In the genomic region with DNA sequence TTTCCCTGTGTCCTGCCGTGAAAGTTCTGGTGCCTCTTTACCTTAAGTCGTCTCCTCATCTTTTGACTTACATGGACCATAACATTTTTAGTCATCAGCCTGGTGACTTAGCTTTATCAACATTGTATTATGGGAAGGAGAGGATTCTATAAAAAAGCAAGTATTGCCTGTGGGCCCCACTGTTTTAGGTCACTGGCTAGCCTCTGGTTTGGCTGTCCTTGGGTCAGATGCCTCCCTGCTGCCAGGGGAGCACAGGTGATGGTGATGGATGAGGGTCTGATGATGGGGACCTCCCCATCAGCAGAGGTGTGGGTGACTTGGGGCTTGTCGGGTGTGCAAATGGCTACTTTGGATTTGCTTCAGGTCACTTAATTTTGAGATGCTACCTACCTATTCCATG, we compare ENCODE assay signal across 16 cellular contexts. TPM values are rescaled to one million over a fixed set of nuclear protein-coding genes. Genes with fewer than 3 reads are reported as not detected.
DNase-seq lines count a peak whose midpoint lies in the region; ATAC-seq, FAIRE-seq and TF ChIP-seq lines count a peak whose summit lies in the region.
"Had no signal": no experiment of that assay in that cellular context is flagged by ENCODE, and none has a peak within 500 bp of the region (broad histone marks: within the 10 kb centered on the region; RNA-seq: fewer than 3 reads in every experiment).

No MANE protein-coding gene starts in this region.

- peaks cover 66 to 90% (median 82%) of the 10 kb centered on the region in 3 donors for H3K4me1 Mint-ChIP-seq in CD8-positive, alpha-beta memory T cell
- H3K4me1 Mint-ChIP-seq in WTC11: peaks cover 55% of the 10 kb centered on the region
- H3K4me1 Mint-ChIP-seq in naive thymus-derived CD4-positive, alpha-beta T cell: peaks cover 46 to 94% (median 80%) of the 10 kb centered on the region in 7 donors
- H3K4me1 Mint-ChIP-seq in stimulated activated memory B cell treated with anti-CD40 and anti-IgM and Interleukin-4, amounts not matched to agents 10 μg/mL and 1 μg/mL and 100 μg/mL, for 72 hours: peaks cover 56% of the 10 kb centered on the region

- H3K4me3 Mint-ChIP-seq in CD8-positive, alpha-beta memory T cell: peak overlapping the region in 1 of 7 donors; percentile 1
- H3K4me3 Mint-ChIP-seq in WTC11: no peak overlapping the region
- H3K4me3 Mint-ChIP-seq in naive thymus-derived CD4-positive, alpha-beta T cell: peak overlapping the region in 3 of 10 donors; percentile 12 to 58 (median 20)
- no peak overlapping the region for H3K4me3 Mint-ChIP-seq in stimulated activated memory B cell treated with anti-CD40 and anti-IgM and Interleukin-4, amounts not matched to agents 10 μg/mL and 1 μg/mL and 100 μg/mL, for 72 hours

- CTCF ChIA-PET in CD8-positive, alpha-beta memory T cell (lab: Charles Lee): no interaction called here
- CTCF ChIA-PET in WTC11 (lab: Charles Lee): no interaction called here
- CTCF ChIA-PET in naive thymus-derived CD4-positive, alpha-beta T cell (lab: Charles Lee): no interaction called here

- H3K4me1 ChIP-seq in CD8-positive, alpha-beta memory T cell (ENCODE audit: insufficient read depth, low read length): peaks cover 47% of the 10 kb centered on the region
- H3K4me1 ChIP-seq in naive thymus-derived CD4-positive, alpha-beta T cell (ENCODE audit: control insufficient read depth in 2 of 2, insufficient read depth in 2 of 2, low read length in 2 of 2): peaks cover 14 to 23% of the 10 kb centered on the region in 2 donors

- H3K9me3 Mint-ChIP-seq in CD8-positive, alpha-beta memory T cell: no peaks in the 10 kb centered on the region
- H3K9me3 Mint-ChIP-seq in WTC11: no peaks in the 10 kb centered on the region
- H3K9me3 Mint-ChIP-seq in naive thymus-derived CD4-positive, alpha-beta T cell: no peaks in the 10 kb centered on the region
- H3K9me3 Mint-ChIP-seq in stimulated activated memory B cell treated with anti-CD40 and anti-IgM and Interleukin-4, amounts not matched to agents 10 μg/mL and 1 μg/mL and 100 μg/mL, for 72 hours: no peaks in the 10 kb centered on the region

- H3K9me3 ChIP-seq in CD8-positive, alpha-beta memory T cell (ENCODE audit: low read length): no peaks in the 10 kb centered on the region
- no peaks in the 10 kb centered on the region for H3K9me3 ChIP-seq in naive thymus-derived CD4-positive, alpha-beta T cell (ENCODE audit: control insufficient read depth in 2 of 3, low read length in 3 of 3)

- POLR2A ChIA-PET in CD8-positive, alpha-beta memory T cell (lab: Charles Lee): no interaction called here
- POLR2A ChIA-PET in WTC11 (lab: Charles Lee): interaction anchor here (1.0 kb wide), 1 partner anchor 52 kb away, joined by 4 read pairs; no protein-coding TSS in a partner anchor
- POLR2A ChIA-PET in naive thymus-derived CD4-positive, alpha-beta T cell (lab: Charles Lee): no interaction called here

- intact Hi-C loops in naive thymus-derived CD4-positive, alpha-beta T cell (cut with micrococcal nuclease): no loop called here

- FAIRE-seq in urothelium cell line (lab: Jason Lieb, UNC): no peak
- FAIRE-seq: GM18507 had no signal

- no peaks in the 10 kb centered on the region for H3K36me3 Mint-ChIP-seq in CD8-positive, alpha-beta memory T cell
- H3K36me3 Mint-ChIP-seq in WTC11: no peaks in the 10 kb centered on the region
- peaks cover 0 to 7% (median 0%) of the 10 kb centered on the region in 5 donors for H3K36me3 Mint-ChIP-seq in naive thymus-derived CD4-positive, alpha-beta T cell
- H3K36me3 Mint-ChIP-seq in stimulated activated memory B cell treated with anti-CD40 and anti-IgM and Interleukin-4, amounts not matched to agents 10 μg/mL and 1 μg/mL and 100 μg/mL, for 72 hours: no peaks in the 10 kb centered on the region

- peak overlapping the region in 7 of 8 donors; percentile 7 to 87 (median 56) for H3K27ac Mint-ChIP-seq in CD8-positive, alpha-beta memory T cell
- H3K27ac Mint-ChIP-seq in WTC11: peak overlapping the region; percentile 69
- peak overlapping the region in 7 of 9 donors; percentile 2 to 73 (median 35) for H3K27ac Mint-ChIP-seq in naive thymus-derived CD4-positive, alpha-beta T cell
- H3K27ac Mint-ChIP-seq in stimulated activated memory B cell treated with anti-CD40 and anti-IgM and Interleukin-4, amounts not matched to agents 10 μg/mL and 1 μg/mL and 100 μg/mL, for 72 hours: peak overlapping the region; percentile 7

- H3K4me3 ChIP-seq in CD8-positive, alpha-beta memory T cell (ENCODE audit: low read length): no peak overlapping the region
- no peak overlapping the region for H3K4me3 ChIP-seq in naive thymus-derived CD4-positive, alpha-beta T cell (ENCODE audit: low read length)
- H3K4me3 ChIP-seq: GM23248, SK-N-MC had no signal

- H3K27me3 Mint-ChIP-seq in CD8-positive, alpha-beta memory T cell: peaks cover 0 to under 1% of the 10 kb centered on the region in 2 donors
- H3K27me3 Mint-ChIP-seq in WTC11 (ENCODE audit: low read depth): no peaks in the 10 kb centered on the region
- H3K27me3 Mint-ChIP-seq in naive thymus-derived CD4-positive, alpha-beta T cell: no peaks in the 10 kb centered on the region
- no peaks in the 10 kb centered on the region for H3K27me3 Mint-ChIP-seq in stimulated activated memory B cell treated with anti-CD40 and anti-IgM and Interleukin-4, amounts not matched to agents 10 μg/mL and 1 μg/mL and 100 μg/mL, for 72 hours

- no peak overlapping the region for H3K27ac ChIP-seq in CD8-positive, alpha-beta memory T cell (ENCODE audit: low read depth, low read length)
- no peak overlapping the region for H3K27ac ChIP-seq in naive thymus-derived CD4-positive, alpha-beta T cell (ENCODE audit: low read depth, low read length)
- H3K27ac ChIP-seq: SK-N-MC had no signal

- TF ChIP-seq CTCF in WTC11 (IDR thresholded peaks at IDR 0.05): no peak

- no peak for DNase-seq in CD8-positive, alpha-beta memory T cell
- DNase-seq in WTC11 (ENCODE audit: low spot score): no peak
- DNase-seq in naive thymus-derived CD4-positive, alpha-beta T cell: no peak
- DNase-seq in urothelium cell line (ENCODE audit: low spot score): no peak
- DNase-seq in DMS53 (lab: John Stamatoyannopoulos, UW): no peak
- no peak for DNase-seq in NCI-H187 treated with DMSO at 0.1 percent for 48 hours (lab: John Stamatoyannopoulos, UW)
- DNase-seq: ACHN, DMS153, GM23248, KBM-7, NCI-H1048, NCI-H69, PC-3 had no signal

- no peak for ATAC-seq in WTC11
- ATAC-seq in naive thymus-derived CD4-positive, alpha-beta T cell: no peak
- no peak for ATAC-seq in stimulated activated memory B cell treated with anti-CD40 and anti-IgM and Interleukin-4, amounts not matched to agents 10 μg/mL and 1 μg/mL and 100 μg/mL, for 72 hours
- ATAC-seq: PC-3 had no signal

- no peaks in the 10 kb centered on the region for H3K36me3 ChIP-seq in CD8-positive, alpha-beta memory T cell (ENCODE audit: insufficient read depth, low read length)
- H3K36me3 ChIP-seq in naive thymus-derived CD4-positive, alpha-beta T cell (ENCODE audit: control insufficient read depth in 2 of 3, insufficient read depth in 3 of 3, low read length in 3 of 3): no peaks in the 10 kb centered on the region

- H3K27me3 ChIP-seq in CD8-positive, alpha-beta memory T cell (ENCODE audit: insufficient read depth, low read length, poor library complexity, severe bottlenecking): no peaks in the 10 kb centered on the region
- no peaks in the 10 kb centered on the region for H3K27me3 ChIP-seq in naive thymus-derived CD4-positive, alpha-beta T cell (ENCODE audit: control insufficient read depth in 2 of 2, insufficient read depth in 2 of 2, low read length in 2 of 2)

TF ChIP-seq in WTC11, 78 proteins besides CTCF, POLR2A, EP300 and RAD21:
- TF ChIP-seq, protein P1, sequence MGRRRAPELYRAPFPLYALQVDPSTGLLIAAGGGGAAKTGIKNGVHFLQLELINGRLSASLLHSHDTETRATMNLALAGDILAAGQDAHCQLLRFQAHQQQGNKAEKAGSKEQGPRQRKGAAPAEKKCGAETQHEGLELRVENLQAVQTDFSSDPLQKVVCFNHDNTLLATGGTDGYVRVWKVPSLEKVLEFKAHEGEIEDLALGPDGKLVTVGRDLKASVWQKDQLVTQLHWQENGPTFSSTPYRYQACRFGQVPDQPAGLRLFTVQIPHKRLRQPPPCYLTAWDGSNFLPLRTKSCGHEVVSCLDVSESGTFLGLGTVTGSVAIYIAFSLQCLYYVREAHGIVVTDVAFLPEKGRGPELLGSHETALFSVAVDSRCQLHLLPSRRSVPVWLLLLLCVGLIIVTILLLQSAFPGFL (CRISPR knock-in tag; IDR thresholded peaks at IDR 0.05; ENCODE audit: borderline replicate concordance): no peak
- TF ChIP-seq ZNF396 (CRISPR knock-in tag; IDR thresholded peaks at IDR 0.05; ENCODE audit: borderline replicate concordance) (no peak), HMGA2 (CRISPR knock-in tag; IDR thresholded peaks at IDR 0.05) (no peak), ZBTB21 (CRISPR knock-in tag; IDR thresholded peaks at IDR 0.05; ENCODE audit: borderline replicate concordance) (no peak), ZNF219 (CRISPR knock-in tag; IDR thresholded peaks at IDR 0.05; ENCODE audit: borderline replicate concordance) (no peak), ZNF263 (CRISPR knock-in tag; IDR thresholded peaks at IDR 0.05; ENCODE audit: low read depth) (no peak)
- TF ChIP-seq, protein P2, sequence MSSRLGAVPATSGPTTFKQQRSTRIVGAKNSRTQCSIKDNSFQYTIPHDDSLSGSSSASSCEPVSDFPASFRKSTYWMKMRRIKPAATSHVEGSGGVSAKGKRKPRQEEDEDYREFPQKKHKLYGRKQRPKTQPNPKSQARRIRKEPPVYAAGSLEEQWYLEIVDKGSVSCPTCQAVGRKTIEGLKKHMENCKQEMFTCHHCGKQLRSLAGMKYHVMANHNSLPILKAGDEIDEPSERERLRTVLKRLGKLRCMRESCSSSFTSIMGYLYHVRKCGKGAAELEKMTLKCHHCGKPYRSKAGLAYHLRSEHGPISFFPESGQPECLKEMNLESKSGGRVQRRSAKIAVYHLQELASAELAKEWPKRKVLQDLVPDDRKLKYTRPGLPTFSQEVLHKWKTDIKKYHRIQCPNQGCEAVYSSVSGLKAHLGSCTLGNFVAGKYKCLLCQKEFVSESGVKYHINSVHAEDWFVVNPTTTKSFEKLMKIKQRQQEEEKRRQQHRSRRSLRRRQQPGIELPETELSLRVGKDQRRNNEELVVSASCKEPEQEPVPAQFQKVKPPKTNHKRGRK (CRISPR knock-in tag; IDR thresholded peaks at IDR 0.05; ENCODE audit: borderline replicate concordance): no peak

RNA-seq across cellular contexts. Expression of a gene that starts 51.8 kb away (rescaled TPM):
- total RNA-seq in CD8-positive, alpha-beta memory T cell: 10 to 100 TPM; 25.8 to 26.9 TPM
- 4.9 TPM for polyA plus RNA-seq in CD8-positive, alpha-beta memory T cell
- total RNA-seq in WTC11 (2021): 24.4 to 28.1 TPM (median 24.6 TPM) in 3 replicates
- 10 to 100 TPM; 32.8 to 47.2 (median 44.1) TPM for total RNA-seq in naive thymus-derived CD4-positive, alpha-beta T cell
- polyA plus RNA-seq in naive thymus-derived CD4-positive, alpha-beta T cell: 1 to 10 TPM; 2.2 to 4.8 TPM

Comparison
In these comparisons a context has a peak if more than half of its experiments do, and no peak if none do; other contexts are left out.
1. H3K27ac Mint-ChIP-seq: peak in every context shown above with its lines; median percentile 69 in WTC11; 56 in CD8-positive, alpha-beta memory T cell; 35 in naive thymus-derived CD4-positive, alpha-beta T cell; 7 in stimulated activated memory B cell treated with anti-CD40 and anti-IgM and Interleukin-4, amounts not matched to agents 10 μg/mL and 1 μg/mL and 100 μg/mL, for 72 hours.